8 cellular contexts compared by ENCODE assay signal in the genomic region with DNA sequence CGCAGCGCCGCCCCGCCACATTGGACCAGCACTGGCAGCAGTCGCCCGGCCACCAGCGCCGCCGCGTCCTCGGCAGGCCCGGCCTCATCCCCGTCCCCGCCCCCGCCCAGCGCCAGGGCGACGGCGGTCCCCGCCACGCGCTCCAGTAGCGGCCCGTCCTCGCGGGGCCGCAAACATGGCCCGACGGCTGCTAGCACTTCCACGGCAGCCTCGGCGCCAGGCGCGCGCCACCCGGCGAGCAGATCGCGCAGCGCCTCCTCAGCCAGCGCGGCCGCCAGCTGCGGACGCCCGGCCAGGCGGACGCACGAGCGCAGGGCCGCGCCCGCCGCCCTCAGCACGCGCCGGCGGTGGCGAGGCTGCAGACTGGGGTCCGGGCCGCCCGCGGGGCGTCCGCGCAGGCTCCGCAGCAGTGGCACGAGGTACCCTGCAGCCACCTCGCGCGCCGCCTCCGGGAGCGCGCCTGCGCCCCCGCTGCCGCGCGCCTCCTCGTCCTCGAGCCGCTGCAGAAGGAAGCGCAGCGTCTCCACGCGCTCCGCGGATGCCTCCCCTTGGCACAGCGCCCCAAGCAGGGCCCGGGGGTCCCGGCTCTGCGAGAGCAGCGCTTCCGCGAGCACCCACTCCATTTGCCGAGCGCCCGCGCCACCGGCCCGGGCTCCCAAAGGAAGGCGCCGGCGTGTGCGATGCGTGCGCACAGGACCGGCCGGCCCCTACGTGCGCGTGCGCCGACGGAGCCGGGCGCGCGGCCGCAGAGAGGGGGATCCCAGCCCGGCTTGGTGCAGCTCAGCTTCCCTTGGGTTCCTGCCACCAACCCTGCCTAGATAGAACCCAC. TPM values are rescaled to one million over a fixed set of nuclear protein-coding genes. Genes with fewer than 3 reads are reported as not detected.
DNase-seq lines count a peak whose midpoint lies in the region; FAIRE-seq and TF ChIP-seq lines count a peak whose summit lies in the region.

A gene with protein sequence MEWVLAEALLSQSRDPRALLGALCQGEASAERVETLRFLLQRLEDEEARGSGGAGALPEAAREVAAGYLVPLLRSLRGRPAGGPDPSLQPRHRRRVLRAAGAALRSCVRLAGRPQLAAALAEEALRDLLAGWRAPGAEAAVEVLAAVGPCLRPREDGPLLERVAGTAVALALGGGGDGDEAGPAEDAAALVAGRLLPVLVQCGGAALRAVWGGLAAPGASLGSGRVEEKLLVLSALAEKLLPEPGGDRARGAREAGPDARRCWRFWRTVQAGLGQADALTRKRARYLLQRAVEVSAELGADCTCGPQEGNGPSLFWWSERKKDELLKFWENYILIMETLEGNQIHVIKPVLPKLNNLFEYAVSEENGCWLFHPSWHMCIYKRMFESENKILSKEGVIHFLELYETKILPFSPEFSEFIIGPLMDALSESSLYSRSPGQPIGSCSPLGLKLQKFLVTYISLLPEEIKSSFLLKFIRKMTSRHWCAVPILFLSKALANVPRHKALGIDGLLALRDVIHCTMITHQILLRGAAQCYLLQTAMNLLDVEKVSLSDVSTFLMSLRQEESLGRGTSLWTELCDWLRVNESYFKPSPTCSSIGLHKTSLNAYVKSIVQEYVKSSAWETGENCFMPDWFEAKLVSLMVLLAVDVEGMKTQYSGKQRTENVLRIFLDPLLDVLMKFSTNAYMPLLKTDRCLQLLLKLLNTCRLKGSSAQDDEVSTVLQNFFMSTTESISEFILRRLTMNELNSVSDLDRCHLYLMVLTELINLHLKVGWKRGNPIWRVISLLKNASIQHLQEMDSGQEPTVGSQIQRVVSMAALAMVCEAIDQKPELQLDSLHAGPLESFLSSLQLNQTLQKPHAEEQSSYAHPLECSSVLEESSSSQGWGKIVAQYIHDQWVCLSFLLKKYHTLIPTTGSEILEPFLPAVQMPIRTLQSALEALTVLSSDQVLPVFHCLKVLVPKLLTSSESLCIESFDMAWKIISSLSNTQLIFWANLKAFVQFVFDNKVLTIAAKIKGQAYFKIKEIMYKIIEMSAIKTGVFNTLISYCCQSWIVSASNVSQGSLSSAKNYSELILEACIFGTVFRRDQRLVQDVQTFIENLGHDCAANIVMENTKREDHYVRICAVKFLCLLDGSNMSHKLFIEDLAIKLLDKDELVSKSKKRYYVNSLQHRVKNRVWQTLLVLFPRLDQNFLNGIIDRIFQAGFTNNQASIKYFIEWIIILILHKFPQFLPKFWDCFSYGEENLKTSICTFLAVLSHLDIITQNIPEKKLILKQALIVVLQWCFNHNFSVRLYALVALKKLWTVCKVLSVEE (N-terminal part only) (minus strand): TSS at position 699 of the 829 bp plus-strand sequence. CDS start 76 bp downstream, at position 623.

- H3K9me3 ChIP-seq in neutrophil: no peaks in the 10 kb centered on the region

- peaks cover 14% of the 10 kb centered on the region for H3K27me3 ChIP-seq in neutrophil

- no peaks in the 10 kb centered on the region for H3K36me3 ChIP-seq in neutrophil

- H3K27ac ChIP-seq in neutrophil: peak within 1 kb of the TSS; percentile 53
- peak within 1 kb of the TSS; percentile 69 for H3K27ac ChIP-seq in substantia nigra (ENCODE audit: low read depth, low read length, poor library complexity, severe bottlenecking)

- H3K4me1 ChIP-seq in neutrophil (ENCODE audit: control insufficient read depth in 1 of 2, insufficient read depth in 1 of 2, low read depth in 1 of 2, low read length in 1 of 2): peaks cover 26 to 34% of the 10 kb centered on the region in 2 experiments

- DNase-seq in G401 (ENCODE audit: low spot score) (peak; percentile 74), GOT3 (lab: John Stamatoyannopoulos, UW) (peak; percentile 54), SHP77 treated with DMSO at 0.1 percent for 48 hours (lab: John Stamatoyannopoulos, UW) (peak; percentile 56), frontal cortex (ENCODE audit: low spot score in 2 of 2) (peak; percentile 62 to 72), substantia nigra (lab: John Stamatoyannopoulos, UW) (peak in 45 of 49 donors; percentile 32 to 86 (median 64))
- peak; percentile 56 for DNase-seq in activated gamma-delta T cell treated with anti-CD3 and anti-CD28 coated beads, Interleukin-2, amount 50 U/mL, for 16 hours (ENCODE audit: low read depth)

- in situ Hi-C loops in G401 (cut with HindIII; ENCODE audit: low sequenced_read_pairs): no loop called here

- no peak for FAIRE-seq in frontal cortex (lab: Jason Lieb, UNC)

- peak within 1 kb of the TSS; percentile 60 to 69 for H3K4me3 ChIP-seq in neutrophil (ENCODE audit: low read depth in 1 of 2, low read length in 1 of 2)

- TF ChIP-seq CTCF in LNCAP (IDR thresholded peaks at IDR 0.05) (peak; percentile 49), neutrophil (IDR thresholded peaks at IDR 0.05) (no peak)

RNA-seq across cellular contexts. Expression of the gene that starts here (rescaled TPM):
- 19.8 and 21.7 TPM in 2 replicates for total RNA-seq in G401 (2014; rRNA removed; shearing (Covaris generic))
- total RNA-seq in frontal cortex: 63.2 TPM

Comparison
In these comparisons a context has a peak if more than half of its experiments do, and no peak if none do; other contexts are left out.
1. Peak in every context shown above with its lines: DNase-seq, H3K4me3 ChIP-seq and H3K27ac ChIP-seq.